ENCODE assay signal across 17 cellular contexts in the genomic region with DNA sequence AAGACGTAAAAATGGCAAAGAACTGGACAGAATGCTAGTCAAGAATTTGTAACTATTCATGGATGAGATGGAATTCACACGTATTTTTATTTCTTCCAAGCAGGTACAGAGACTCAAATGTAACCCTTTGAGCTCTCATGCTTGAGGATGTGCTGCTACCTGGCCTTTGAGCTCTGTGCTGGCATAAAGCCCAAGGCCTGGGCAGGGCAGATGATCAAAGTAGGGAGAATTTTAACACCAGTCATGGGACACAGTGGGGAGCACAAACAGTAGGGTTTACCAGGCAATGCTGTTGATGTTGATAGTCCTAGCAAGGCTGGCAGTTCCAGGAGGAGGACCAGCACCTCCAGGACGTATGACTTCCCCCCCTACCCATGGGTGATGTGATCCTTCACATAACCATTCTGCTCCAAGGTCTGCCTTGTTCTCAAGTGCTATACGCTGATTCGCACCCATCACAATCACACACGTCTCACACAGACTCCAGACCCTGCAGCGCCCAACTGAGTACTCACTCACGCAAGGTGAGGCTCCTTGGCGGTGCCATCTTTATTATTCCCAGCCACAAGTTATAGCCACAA. TPM values are rescaled to one million over a fixed set of nuclear protein-coding genes. Genes with fewer than 3 reads are reported as not detected.
DNase-seq lines count a peak whose midpoint lies in the region; ATAC-seq and TF ChIP-seq lines count a peak whose summit lies in the region.
"Had no signal": no experiment of that assay in that cellular context is flagged by ENCODE, and none has a peak within 500 bp of the region (broad histone marks: within the 10 kb centered on the region; RNA-seq: fewer than 3 reads in every experiment).

No MANE protein-coding gene starts in this region.

- H3K4ac ChIP-seq in IMR-90 (ENCODE audit: low read depth, low read length): 0 out of 2 replicates have a peak overlapping the region, but pooled peaks have one; percentile 2
- no peak overlapping the region for H3K4ac ChIP-seq in mesenchymal stem cell (ENCODE audit: low read depth in 1 of 2, low read length in 2 of 2)

- no peak overlapping the region for H4K5ac ChIP-seq in IMR-90 (ENCODE audit: low read depth, low read length)

- H2BK5ac ChIP-seq in IMR-90 (ENCODE audit: low read depth, low read length, poor library complexity, severe bottlenecking): no peak overlapping the region
- H2BK5ac ChIP-seq in mesenchymal stem cell (ENCODE audit: low read depth, low read length, poor library complexity, severe bottlenecking): no peak overlapping the region

- H3K27me3 ChIP-seq in IMR-90 (ENCODE audit: control insufficient read depth, insufficient read depth, low read length): no peaks in the 10 kb centered on the region
- no peaks in the 10 kb centered on the region for H3K27me3 ChIP-seq in mesenchymal stem cell (ENCODE audit: control insufficient read depth in 1 of 2, insufficient read depth in 1 of 2, low read length in 2 of 2)
- H3K27me3 ChIP-seq in skeletal muscle tissue (ENCODE audit: control insufficient read depth in 3 of 3, insufficient read depth in 3 of 3, low read length in 3 of 3): no peaks in the 10 kb centered on the region
- no peaks in the 10 kb centered on the region for H3K27me3 ChIP-seq in tibial nerve
- H3K27me3 ChIP-seq: neural progenitor cell, suprapubic skin had no signal

- no peak overlapping the region for H2BK20ac ChIP-seq in IMR-90 (ENCODE audit: low read depth, low read length)

- H3K79me1 ChIP-seq in IMR-90 (ENCODE audit: low read depth in 1 of 2, low read length in 2 of 2) (peaks cover 3 to 21% of the 10 kb centered on the region in 2 experiments; a peak in 3 of 4 replicates), mesenchymal stem cell (replicated peaks; ENCODE audit: low read length, poor library complexity, severe bottlenecking) (peaks cover 3% of the 10 kb centered on the region)

- H3K14ac ChIP-seq in IMR-90 (replicated peaks; ENCODE audit: low read depth, low read length) (no peak overlapping the region), mesenchymal stem cell (ENCODE audit: low read length in 2 of 2) (no peak overlapping the region)

- no peak for TF ChIP-seq EP300 in tibial nerve (IDR thresholded peaks at IDR 0.05)

- in situ Hi-C loops in IMR-90 (cut with MboI; ENCODE audit: low sequenced_read_pairs): loop anchor here (5.0 kb wide), 1 partner anchor 128 kb away; no protein-coding TSS in a partner anchor

- POLR2A ChIA-PET in IMR-90 (lab: Charles Lee; ENCODE audit: unreplicated experiment): no interaction called here

- H2BK120ac ChIP-seq in IMR-90 (ENCODE audit: low read depth, low read length) (no peak overlapping the region), mesenchymal stem cell (ENCODE audit: low read depth, low read length) (no peak overlapping the region)

- H3K27ac ChIP-seq in IMR-90 (ENCODE audit: insufficient read depth, low read length) (no peak overlapping the region), cingulate gyrus (ENCODE audit: low read depth, low read length) (peak overlapping the region; percentile 41), mesenchymal stem cell (ENCODE audit: low read length, poor library complexity, severe bottlenecking) (no peak overlapping the region), skeletal muscle tissue (ENCODE audit: low read depth, low read length) (peak overlapping the region; percentile 0), tibial nerve (no peak overlapping the region)
- H3K27ac ChIP-seq: neural progenitor cell, suprapubic skin had no signal

- ATAC-seq in IMR-90 (ENCODE audit: low read depth) (no peak), sciatic nerve (no peak), GM18907 (IDR thresholded peaks at IDR 0.05; ENCODE audit: unreplicated experiment) (no peak), GM19324 (IDR thresholded peaks at IDR 0.05; ENCODE audit: low FRiP score, unreplicated experiment) (no peak)

- DNase-seq in IMR-90: no peak
- DNase-seq in mesenchymal stem cell: no peak
- no peak for DNase-seq in tibial nerve (ENCODE audit: low spot score in 2 of 2)
- no peak for DNase-seq in sciatic nerve (ENCODE audit: low spot score)
- DNase-seq: activated CD4-positive, alpha-beta T cell treated with anti-CD3 and anti-CD28 coated beads, Interleukin-2, amount 10 ng/mL, durations not matched to agents 7 days and 5 days; activated naive CD4-positive, alpha-beta T cell treated with Interleukin-2 at 50 U/mL for 16 hours; CD4-positive, alpha-beta T cell; DMS79 treated with DMSO at 0.1 percent for 48 hours; hippocampal formation; NCI-H1105 treated with DMSO at 0.1 percent for 48 hours; SW 1271 had no signal

- intact Hi-C loops in IMR-90 (cut with micrococcal nuclease): no loop called here
- intact Hi-C loops in sciatic nerve (cut with DNase I): no loop called here

- H2AFZ ChIP-seq in IMR-90 (replicated peaks; ENCODE audit: low read length, poor library complexity): no peak overlapping the region
- H2AFZ ChIP-seq in mesenchymal stem cell (ENCODE audit: low read depth, low read length): no peak overlapping the region
- H2AFZ ChIP-seq: neural progenitor cell had no signal

- H3K9me3 ChIP-seq in IMR-90 (ENCODE audit: control insufficient read depth, insufficient read depth, low read length) (peaks cover 2% of the 10 kb centered on the region; the same call in 1 of the 2 replicates), mesenchymal stem cell (ENCODE audit: control insufficient read depth, low read length) (no peaks in the 10 kb centered on the region), skeletal muscle tissue (ENCODE audit: control insufficient read depth in 3 of 3, low read length in 3 of 3) (no peaks in the 10 kb centered on the region), tibial nerve (no peaks in the 10 kb centered on the region)
- H3K9me3 ChIP-seq: suprapubic skin had no signal

- no peak overlapping the region for H2AK9ac ChIP-seq in IMR-90 (replicated peaks; ENCODE audit: low read depth, low read length, poor library complexity)

- H3K23ac ChIP-seq in IMR-90 (ENCODE audit: low read depth, low read length): no peak overlapping the region
- H3K23ac ChIP-seq in mesenchymal stem cell (ENCODE audit: low read length in 2 of 2): no peak overlapping the region

- H3K36me3 ChIP-seq in IMR-90 (ENCODE audit: control insufficient read depth, insufficient read depth, low read length) (peaks cover 31% of the 10 kb centered on the region), mesenchymal stem cell (ENCODE audit: control insufficient read depth in 1 of 2, insufficient read depth in 2 of 2, low read depth in 1 of 2, low read length in 2 of 2) (peaks cover 46 to 52% of the 10 kb centered on the region in 2 experiments), skeletal muscle tissue (ENCODE audit: control insufficient read depth in 3 of 3, insufficient read depth in 3 of 3, low read length in 3 of 3) (peaks cover 20 to 34% (median 29%) of the 10 kb centered on the region in 3 donors), tibial nerve (peaks cover 0 to 57% (median 13%) of the 10 kb centered on the region in 3 donors)
- H3K36me3 ChIP-seq: neural progenitor cell had no signal

- H3K9me1 ChIP-seq in IMR-90 (ENCODE audit: insufficient read depth, low read length): peaks cover 7% of the 10 kb centered on the region

- TF ChIP-seq POLR2A in IMR-90 (IDR thresholded peaks at IDR 0.05; ENCODE audit: low read depth, low read length) (no peak), tibial nerve (IDR thresholded peaks at IDR 0.05) (no peak)

- CTCF ChIA-PET in IMR-90 (lab: Yijun Ruan, JAX): interaction anchor here (1.0 to 1.1 kb wide), 3 partner anchors 30 to 138 kb away, joined by 3 read pairs; no protein-coding TSS in a partner anchor

- TF ChIP-seq CTCF in IMR-90 (conservative IDR thresholded peaks at IDR 0.05; ENCODE audit: low read depth, low read length): no peak
- TF ChIP-seq CTCF in tibial nerve (IDR thresholded peaks at IDR 0.05): no peak

- H3K4me1 ChIP-seq in IMR-90 (ENCODE audit: control insufficient read depth, insufficient read depth, low read length) (peaks cover 3% of the 10 kb centered on the region; the same call in 1 of the 2 replicates), mesenchymal stem cell (ENCODE audit: control insufficient read depth, insufficient read depth, low read depth, low read length) (peaks cover 9% of the 10 kb centered on the region), skeletal muscle tissue (ENCODE audit: control insufficient read depth in 3 of 3, insufficient read depth in 3 of 3, low read length in 3 of 3) (peaks cover 32 to 47% (median 41%) of the 10 kb centered on the region in 3 donors), tibial nerve (peaks cover 0 to 12% (median 6%) of the 10 kb centered on the region in 4 donors)

- H3K4me3 ChIP-seq in IMR-90 (ENCODE audit: insufficient read depth, low read depth, low read length) (no peak overlapping the region), mesenchymal stem cell (ENCODE audit: insufficient read depth in 1 of 2, low read depth in 1 of 2, low read length in 2 of 2) (no peak overlapping the region), skeletal muscle tissue (ENCODE audit: low read length in 3 of 3) (no peak overlapping the region), tibial nerve (no peak overlapping the region)
- H3K4me3 ChIP-seq: neural progenitor cell, suprapubic skin had no signal

- peak overlapping the region in 1 of 2 experiments; percentile 6 for H2BK12ac ChIP-seq in mesenchymal stem cell (ENCODE audit: low read length in 2 of 2)

- H3K9ac ChIP-seq in IMR-90 (ENCODE audit: low read depth, low read length): no peak overlapping the region
- peak overlapping the region; percentile 12 for H3K9ac ChIP-seq in mesenchymal stem cell (ENCODE audit: low read length)
- no peak overlapping the region for H3K9ac ChIP-seq in skeletal muscle tissue (ENCODE audit: low read depth in 1 of 3, low read length in 3 of 3)
- H3K9ac ChIP-seq: neural progenitor cell had no signal

- 100% methylated on average over 2 of the region's 9 CpGs; no CpG with 5 or more reads in 1 of the 2 experiments for WGBS in IMR-90 (ENCODE audit: extremely low coverage in 2 of 2, insufficient read length in 1 of 2), 2 experiments
- WGBS in mesenchymal stem cell: 94% methylated on average over 9 of the region's 9 CpGs
- WGBS in tibial nerve, 2 donors: 82% methylated on average over 9 of the region's 9 CpGs

- H4K91ac ChIP-seq in IMR-90 (ENCODE audit: insufficient read depth, low read depth, low read length): no peak overlapping the region
- H4K91ac ChIP-seq in mesenchymal stem cell (ENCODE audit: low read length): no peak overlapping the region

- no peak overlapping the region for H3K56ac ChIP-seq in IMR-90 (ENCODE audit: extremely low read depth, insufficient read depth, low read length)

- no peaks in the 10 kb centered on the region for H4K20me1 ChIP-seq in IMR-90 (ENCODE audit: insufficient read depth, low read length)

- dilution Hi-C loops in IMR-90 (cut with HindIII; ENCODE audit: low sequenced_read_pairs, unreplicated experiment): no loop called here

- no peak for TF ChIP-seq RAD21 in IMR-90 (IDR thresholded peaks at IDR 0.05; ENCODE audit: low read length)

- no peak overlapping the region for H4K8ac ChIP-seq in IMR-90 (ENCODE audit: low read depth in 2 of 2, low read length in 2 of 2)
- H4K8ac ChIP-seq in mesenchymal stem cell (ENCODE audit: low read length): peak overlapping the region; percentile 69

- H2BK15ac ChIP-seq in IMR-90 (ENCODE audit: low read depth, low read length): no peak overlapping the region
- H2BK15ac ChIP-seq in mesenchymal stem cell (ENCODE audit: low read depth, poor library complexity, severe bottlenecking): no peak overlapping the region

- H3K18ac ChIP-seq in IMR-90 (ENCODE audit: low read depth, low read length): no peak overlapping the region
- no peak overlapping the region for H3K18ac ChIP-seq in mesenchymal stem cell (ENCODE audit: low read depth in 1 of 2, low read length in 2 of 2)

- H3K4me2 ChIP-seq in IMR-90 (ENCODE audit: low read depth, low read length) (no peak overlapping the region), mesenchymal stem cell (ENCODE audit: low read length, poor library complexity, severe bottlenecking) (no peak overlapping the region)
- H3K4me2 ChIP-seq: neural progenitor cell had no signal

- no peak overlapping the region for H2AK5ac ChIP-seq in IMR-90 (ENCODE audit: low read depth, low read length)
- no peak overlapping the region for H2AK5ac ChIP-seq in mesenchymal stem cell (ENCODE audit: low read length, severe bottlenecking)

- BruUV-seq in IMR-90 (replicated peaks; lab: Mats Ljungman, UMichigan): TSS peak; percentile 49

RNA-seq across cellular contexts. Expression of gene DLG5, which starts 48.6 kb away (rescaled TPM):
- total RNA-seq in IMR-90 (2012; rRNA removed) (12.7 and 14.7 TPM in 2 replicates), skeletal muscle tissue (14.1 TPM), tibial nerve (10 to 100 TPM; 33.0 to 47.7 (median 40.8) TPM), sciatic nerve (31.3 TPM)
- polyA plus RNA-seq in IMR-90 (2012; rRNA removed): 28.6 and 28.7 TPM in 2 replicates
- 20.6 and 27.7 TPM in 2 replicates for polyA plus RNA-seq in IMR-90 (2012; cell fraction: cytosol; rRNA removed)
- 59.2 and 67.7 TPM in 2 replicates for polyA plus RNA-seq in IMR-90 (2012; cell fraction: nucleus; rRNA removed; ENCODE audit: low replicate concordance)
- 35.0 TPM for polyA plus RNA-seq in mesenchymal stem cell (2013, experiment 1 of 2)
- 33.7 TPM for polyA plus RNA-seq in mesenchymal stem cell (2013, experiment 2 of 2)

RNA-seq across cellular contexts. Expression of gene POLR3A, which starts 54.1 kb away (rescaled TPM):
- total RNA-seq in IMR-90 (2012; rRNA removed): 21.4 and 24.4 TPM in 2 replicates
- 11.9 TPM in 2 replicates for polyA plus RNA-seq in IMR-90 (2012; rRNA removed)
- polyA plus RNA-seq in IMR-90 (2012; cell fraction: cytosol; rRNA removed): 4.6 and 5.4 TPM in 2 replicates
- polyA plus RNA-seq in IMR-90 (2012; cell fraction: nucleus; rRNA removed; ENCODE audit: low replicate concordance): 15.0 and 31.1 TPM in 2 replicates
- 8.4 TPM for polyA plus RNA-seq in mesenchymal stem cell (2013, experiment 1 of 2)
- 8.7 TPM for polyA plus RNA-seq in mesenchymal stem cell (2013, experiment 2 of 2)
- 18.8 TPM for total RNA-seq in skeletal muscle tissue
- total RNA-seq in tibial nerve: 10 to 100 TPM; 10.2 to 16.8 (median 11.4) TPM
- total RNA-seq in sciatic nerve: 12.6 TPM

RNA-seq across cellular contexts. Expression of gene RPS24, which starts 58.5 kb away (rescaled TPM):
- total RNA-seq in IMR-90 (2012; rRNA removed) (1,664 and 2,173 TPM in 2 replicates), skeletal muscle tissue (2,668 TPM), tibial nerve (1,000 to 10,000 TPM; 1,426 to 2,100 (median 1,895) TPM), sciatic nerve (1,000 TPM)
- polyA plus RNA-seq in IMR-90 (2012; rRNA removed): 4,072 and 4,721 TPM in 2 replicates
- polyA plus RNA-seq in IMR-90 (2012; cell fraction: cytosol; rRNA removed): 634 and 883 TPM in 2 replicates
- 92.6 and 891 TPM in 2 replicates for polyA plus RNA-seq in IMR-90 (2012; cell fraction: nucleus; rRNA removed; ENCODE audit: low replicate concordance)
- polyA plus RNA-seq in mesenchymal stem cell (2013, experiment 1 of 2): 3,857 TPM
- 3,991 TPM for polyA plus RNA-seq in mesenchymal stem cell (2013, experiment 2 of 2)

Comparison
In these comparisons a context has a peak if more than half of its experiments do, and no peak if none do; other contexts are left out.
1. H3K27ac ChIP-seq: peak in cingulate gyrus (single experiment) and skeletal muscle tissue (single experiment); none in IMR-90 (single experiment), mesenchymal stem cell (single experiment) and tibial nerve (0 of 4).